8 cellular contexts compared by ENCODE assay signal in genomic region chr1:151990856-151991198, GRCh38. TPM values are rescaled to one million over a fixed set of nuclear protein-coding genes. Genes with fewer than 3 reads are reported as not detected.
DNase-seq lines count a peak whose midpoint lies in the region; ATAC-seq and TF ChIP-seq lines count a peak whose summit lies in the region.

No MANE protein-coding gene starts in this region.

- no peaks in the 10 kb centered on the region for H4K20me1 ChIP-seq in GM23248 (ENCODE audit: insufficient read depth)

- intact Hi-C loops in left colon (cut with DNase I, micrococcal nuclease) = no loop called here

- H3K27ac ChIP-seq in GM23248 = peak overlapping the region; percentile 98
- peak overlapping the region; percentile 96 for H3K27ac ChIP-seq in VCaP

- H3K9me3 ChIP-seq in GM23248 (ENCODE audit: low read depth) = no peaks in the 10 kb centered on the region

- in situ Hi-C loops in GM23248 (cut with MboI) = no loop called here

- H3K79me2 ChIP-seq in GM23248 (ENCODE audit: insufficient read depth) = peaks cover 59% of the 10 kb centered on the region

- 0% methylated on average over 5 of the region's 5 CpGs for WGBS in GM23248 (ENCODE audit: low coverage in 1 of 2, low lambda C conversion rate in 2 of 2, missing lambda C conversion rate in 2 of 2), 2 experiments

- peaks cover 60% of the 10 kb centered on the region for H3F3A ChIP-seq in GM23248 (ENCODE audit: insufficient read depth)

- no peak for ATAC-seq in left colon
- ATAC-seq in HG02970 (IDR thresholded peaks at IDR 0.05; ENCODE audit: low FRiP score, unreplicated experiment) = no peak
- ATAC-seq in HG02852 (IDR thresholded peaks at IDR 0.05; ENCODE audit: unreplicated experiment) = no peak

- H3K4me2 ChIP-seq in GM23248 (ENCODE audit: unreplicated experiment) = peak overlapping the region; percentile 89

- DNase-seq in A172 (ENCODE audit: low spot score) (peak; percentile 82), GM23248 (peak; percentile 76), left colon (peak; percentile 60 to 61), ecto neural progenitor cell (ENCODE audit: low spot score) (no peak), GF-D8 (lab: John Stamatoyannopoulos, UW) (no peak)

- H2AFZ ChIP-seq in GM23248 = no peak overlapping the region

- H3K36me3 ChIP-seq in GM23248 (ENCODE audit: low read depth) = peaks cover 5% of the 10 kb centered on the region

- peaks cover 67% of the 10 kb centered on the region for H3K4me1 ChIP-seq in GM23248 (ENCODE audit: insufficient read depth)

- H3K9me2 ChIP-seq in GM23248 (ENCODE audit: insufficient read depth) = no peaks in the 10 kb centered on the region

- H3K27me3 ChIP-seq in GM23248 (replicated peaks; ENCODE audit: insufficient read depth) = no peaks in the 10 kb centered on the region

- TF ChIP-seq CTCF in VCaP (conservative IDR thresholded peaks at IDR 0.05) = no peak

- H3K9ac ChIP-seq in GM23248 = peak overlapping the region; percentile 99

- peak overlapping the region; percentile 97 for H3K4me3 ChIP-seq in GM23248

RNA-seq across cellular contexts. Expression of gene S100A10, which starts 2.8 kb away (rescaled TPM):
- 760 and 801 TPM in 2 replicates for total RNA-seq in A172 (2014; rRNA removed; shearing (Covaris generic))
- 60.5 and 60.7 TPM in 2 replicates for total RNA-seq in GM23248 (2014; rRNA removed; shearing (Covaris generic))
- polyA plus RNA-seq in GM23248 (2016; fragmentation: Nextera tagmentation; extraction: Ambion mirVana) = 1,024 and 1,043 TPM in 2 replicates
- 1,000 to 10,000 TPM; 1,029 to 1,322 TPM for total RNA-seq in left colon

RNA-seq across cellular contexts. Expression of gene S100A11, which starts 46.0 kb away (rescaled TPM):
- total RNA-seq in A172 (2014; rRNA removed; shearing (Covaris generic)) = 517 and 658 TPM in 2 replicates
- 460 and 612 TPM in 2 replicates for total RNA-seq in GM23248 (2014; rRNA removed; shearing (Covaris generic))
- 4,050 and 4,052 TPM in 2 replicates for polyA plus RNA-seq in GM23248 (2016; fragmentation: Nextera tagmentation; extraction: Ambion mirVana)
- total RNA-seq in left colon = 100 to 1,000 TPM; 115 to 178 TPM

Comparison
In these comparisons a context has a peak if more than half of its experiments do, and no peak if none do; other contexts are left out.
1. DNase-seq: peak in A172 (single experiment), GM23248 (single experiment) and left colon (2 of 2); none in ecto neural progenitor cell (single experiment) and GF-D8 (single experiment).
2. RNA of gene S100A10, which starts 2.8 kb away (total RNA-seq): 1,029 to 1,322 TPM in left colon and 760 to 801 TPM in A172; 60.5 to 60.7 TPM in GM23248; every median in the first group is over 10 times any median in the second.